In the genomic region with DNA sequence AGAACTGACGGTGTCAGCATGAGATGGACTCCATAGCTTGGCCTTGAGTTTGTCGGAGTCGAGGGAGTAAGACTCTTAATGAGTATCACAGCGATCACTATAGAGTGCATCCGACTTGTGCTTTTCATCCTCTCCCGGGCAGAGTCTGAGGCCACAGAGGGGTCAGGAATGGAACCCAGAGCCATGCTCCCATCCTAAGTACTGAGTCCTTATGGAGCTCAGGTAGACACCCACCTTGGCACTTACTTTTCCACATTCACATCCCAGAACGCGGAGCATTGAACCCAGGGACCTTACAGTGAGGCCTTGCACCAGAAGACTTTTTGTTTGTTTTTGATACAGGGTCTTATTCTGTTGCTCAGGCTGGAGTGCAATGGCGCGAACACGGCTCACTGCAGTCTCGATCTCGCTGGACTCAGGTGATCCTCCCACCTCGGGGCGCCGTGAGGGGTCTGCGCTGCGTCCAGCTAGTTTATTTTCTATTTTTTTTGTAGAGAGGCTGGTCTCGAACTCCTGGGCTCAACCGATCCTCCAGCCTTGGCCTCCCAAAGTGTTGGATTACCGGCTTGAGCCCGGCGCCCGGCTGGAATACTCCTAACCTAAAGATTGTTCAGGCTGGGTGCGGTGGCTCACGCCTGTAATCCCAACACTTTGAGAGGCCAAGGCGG, we compare ENCODE assay signal across 8 cellular contexts. TPM values are rescaled to one million over a fixed set of nuclear protein-coding genes. Genes with fewer than 3 reads are reported as not detected.
DNase-seq lines count a peak whose midpoint lies in the region; ATAC-seq and TF ChIP-seq lines count a peak whose summit lies in the region.

No MANE protein-coding gene starts in this region.

- intact Hi-C loops in A673 (cut with micrococcal nuclease; ENCODE audit: unreplicated experiment): no loop called here
- intact Hi-C loops in body of pancreas (cut with DNase I): no loop called here

- DNase-seq in A673 (ENCODE audit: low spot score): peak; percentile 28
- DNase-seq in LNCaP clone FGC (ENCODE audit: low read depth): no peak
- DNase-seq in body of pancreas: no peak
- DNase-seq in left lobe of liver (ENCODE audit: low spot score): no peak
- no peak for DNase-seq in thoracic aorta (ENCODE audit: low spot score)
- no peak for DNase-seq in activated CD4-positive, alpha-beta T cell treated with anti-CD3 and anti-CD28 coated beads for 48 hours
- no peak for DNase-seq in H4 (ENCODE audit: low spot score)

- POLR2A ChIA-PET in A673 (lab: Charles Lee; ENCODE audit: low non-redundant PET): no interaction called here

- WGBS in body of pancreas, 2 donors: 66 to 77% methylated on average over 22 to 27 of the region's 27 CpGs

- CTCF ChIA-PET in A673 (lab: Charles Lee): no interaction called here

- H3K4me3 ChIP-seq in A673 (ENCODE audit: low read depth, low read length, poor library complexity, severe bottlenecking) (peak overlapping the region; percentile 92), LNCaP clone FGC (ENCODE audit: low read depth, low read length) (peak overlapping the region; percentile 82), body of pancreas (peak overlapping the region; percentile 27 to 53), thoracic aorta (peak overlapping the region; percentile 98)

- H3K4me1 ChIP-seq in A673 (ENCODE audit: insufficient read depth, low read length, poor library complexity, severe bottlenecking) (peaks cover 15% of the 10 kb centered on the region), body of pancreas (peaks cover 37% of the 10 kb centered on the region), thoracic aorta (ENCODE audit: control insufficient read depth in 1 of 2, low read depth in 2 of 2) (peaks cover 12 to 48% of the 10 kb centered on the region in 2 donors)

- H3K36me3 ChIP-seq in A673 (ENCODE audit: insufficient read depth, low read length, poor library complexity, severe bottlenecking) (peaks cover 22% of the 10 kb centered on the region), body of pancreas (replicated peaks in 1 of 2; ENCODE audit: insufficient read depth in 1 of 2, low read depth in 2 of 2) (no peaks in the 10 kb centered on the region), thoracic aorta (peaks cover 6% of the 10 kb centered on the region)

- H3K9me3 ChIP-seq in A673 (ENCODE audit: low read depth, low read length, poor library complexity, severe bottlenecking) (no peaks in the 10 kb centered on the region), body of pancreas (no peaks in the 10 kb centered on the region), thoracic aorta (no peaks in the 10 kb centered on the region)

- ATAC-seq in GM18867 (IDR thresholded peaks at IDR 0.05; ENCODE audit: unreplicated experiment): peak; percentile 28
- peak; percentile 2 for ATAC-seq in body of pancreas
- peak; percentile 39 for ATAC-seq in left lobe of liver
- no peak for ATAC-seq in thoracic aorta (ENCODE audit: insufficient number of reproducible peaks, low FRiP score, low read depth)

- TF ChIP-seq POLR2A in body of pancreas (IDR thresholded peaks at IDR 0.05): no peak

- H3K27me3 ChIP-seq in A673 (replicated peaks; ENCODE audit: insufficient read depth, low read depth, low read length, poor library complexity): no peaks in the 10 kb centered on the region
- no peaks in the 10 kb centered on the region for H3K27me3 ChIP-seq in body of pancreas
- no peaks in the 10 kb centered on the region for H3K27me3 ChIP-seq in thoracic aorta (replicated peaks; ENCODE audit: insufficient read depth)

- TF ChIP-seq CTCF in A673 (conservative IDR thresholded peaks at IDR 0.05; ENCODE audit: low read depth, low read length) (no peak), LNCaP clone FGC (IDR thresholded peaks at IDR 0.05; ENCODE audit: control insufficient read depth, extremely low read depth, insufficient read depth) (no peak), body of pancreas (IDR thresholded peaks at IDR 0.05) (no peak), thoracic aorta (IDR thresholded peaks at IDR 0.05) (no peak)

- no TSS peak for BruUV-seq in A673 (replicated peaks; lab: Mats Ljungman, UMichigan)

- peak overlapping the region; percentile 94 for H3K27ac ChIP-seq in A673 (ENCODE audit: low read depth, low read length, poor library complexity, severe bottlenecking)
- peak overlapping the region; percentile 81 to 95 (median 88) for H3K27ac ChIP-seq in body of pancreas
- peak overlapping the region; percentile 79 to 87 for H3K27ac ChIP-seq in thoracic aorta

RNA-seq across cellular contexts. Expression of a gene that starts 0.7 kb away (rescaled TPM):
- 308 and 328 TPM in 2 replicates for total RNA-seq in A673 (2021)
- 10 to 100 TPM; 86.0 to 93.9 TPM for total RNA-seq in body of pancreas
- total RNA-seq in left lobe of liver: 57.8 TPM
- 10 to 100 TPM; 41.0 to 83.5 TPM for total RNA-seq in thoracic aorta
- total RNA-seq in H4 (2014; rRNA removed; shearing (Covaris generic)): 221 and 252 TPM in 2 replicates

RNA-seq across cellular contexts. Expression of a gene that starts 24.0 kb away (rescaled TPM):
- total RNA-seq in A673 (2021) (40.2 and 42.4 TPM in 2 replicates), body of pancreas (10 to 100 TPM; 16.9 to 24.1 TPM), left lobe of liver (22.9 TPM), thoracic aorta (10 to 100 TPM; 16.9 to 17.7 TPM)
- total RNA-seq in H4 (2014; rRNA removed; shearing (Covaris generic)): 21.2 and 24.8 TPM in 2 replicates

RNA-seq across cellular contexts. Expression of a gene that starts 24.1 kb away (rescaled TPM):
- total RNA-seq in A673 (2021): 29.4 and 36.4 TPM in 2 replicates
- 10 to 100 TPM in 1 of 2 donors, 1 to 10 TPM in 1; 2.3 to 11.2 TPM for total RNA-seq in body of pancreas
- total RNA-seq in left lobe of liver: 16.6 TPM
- 10 to 100 TPM in 1 of 2 donors, 1 to 10 TPM in 1; 7.1 to 11.4 TPM for total RNA-seq in thoracic aorta
- total RNA-seq in H4 (2014; rRNA removed; shearing (Covaris generic)): 72.8 and 83.2 TPM in 2 replicates

RNA-seq across cellular contexts. Expression of a gene that starts 25.6 kb away (rescaled TPM):
- total RNA-seq in A673 (2021): 546 and 617 TPM in 2 replicates
- total RNA-seq in body of pancreas: 100 to 1,000 TPM in 1 of 2 donors, 10 to 100 TPM in 1; 48.5 to 143 TPM
- total RNA-seq in left lobe of liver: 95.7 TPM
- 100 to 1,000 TPM; 167 to 199 TPM for total RNA-seq in thoracic aorta
- total RNA-seq in H4 (2014; rRNA removed; shearing (Covaris generic)): 538 and 559 TPM in 2 replicates

RNA-seq across cellular contexts. Expression of a gene that starts 32.4 kb away (rescaled TPM):
- total RNA-seq in A673 (2021) (435 and 460 TPM in 2 replicates), body of pancreas (100 to 1,000 TPM; 183 to 359 TPM), left lobe of liver (300 TPM), thoracic aorta (100 to 1,000 TPM; 229 to 431 TPM)
- total RNA-seq in H4 (2014; rRNA removed; shearing (Covaris generic)): 602 and 637 TPM in 2 replicates

Comparison
In these comparisons a context has a peak if more than half of its experiments do, and no peak if none do; other contexts are left out.
1. H3K4me3 ChIP-seq: peak in every context shown above with its lines; median percentile 98 in thoracic aorta; 92 in A673; 82 in LNCaP clone FGC; 40 in body of pancreas.